Comparison of ENCODE assay signal across 9 cellular contexts in genomic region chr9:109411069-109411761, GRCh38.
DNase-seq lines count a peak whose midpoint lies in the region; ATAC-seq and TF ChIP-seq lines count a peak whose summit lies in the region.
"Had no signal": no experiment of that assay in that cellular context is flagged by ENCODE, and none has a peak within 500 bp of the region (broad histone marks: within the 10 kb centered on the region; RNA-seq: fewer than 3 reads in every experiment).

No MANE protein-coding gene starts in this region.

- POLR2A ChIA-PET in HEK293 (lab: Yijun Ruan, JAX) = interaction anchor here (1.2 kb wide), 1 partner anchor 17 kb away, joined by 3 read pairs; no protein-coding TSS in a partner anchor

- H3K9me3 ChIP-seq in HEK293 (ENCODE audit: control insufficient read depth, insufficient read depth, low read depth, low read length) = no peaks in the 10 kb centered on the region
- no peaks in the 10 kb centered on the region for H3K9me3 ChIP-seq in uterus

- peak overlapping the region in 4 of 6 donors; percentile 19 to 90 (median 84) for H3K27ac Mint-ChIP-seq in naive B cell

- H3K27ac ChIP-seq in HEK293 (ENCODE audit: extremely low read depth, low read depth, low read length) (no peak overlapping the region), uterus (no peak overlapping the region)

- H3K27me3 Mint-ChIP-seq in naive B cell = peaks cover 21 to 23% (median 22%) of the 10 kb centered on the region in 3 donors

- intact Hi-C loops in uterus (cut with DNase I; ENCODE audit: low total_unique reads) = no loop called here

- ATAC-seq in GM18909 (IDR thresholded peaks at IDR 0.05; ENCODE audit: poor library complexity, unreplicated experiment) (peak; percentile 70), HG03571 (IDR thresholded peaks at IDR 0.05; ENCODE audit: unreplicated experiment) (peak; percentile 80), naive B cell (ENCODE audit: low read depth in 2 of 2) (peak in 1 of 2 donors; percentile 24)

- CTCF ChIA-PET in HEK293 (lab: Yijun Ruan, JAX) = interaction anchor here (0.7 to 4.3 kb wide), 7 partner anchors 10 to 78 kb away, joined by 3 to 25 read pairs (median 3); no protein-coding TSS in a partner anchor

- H3K4me1 ChIP-seq in HEK293 (ENCODE audit: control insufficient read depth, insufficient read depth, low read length) (no peaks in the 10 kb centered on the region), uterus (no peaks in the 10 kb centered on the region)

- H3K9me3 Mint-ChIP-seq in naive B cell = no peaks in the 10 kb centered on the region

- H3K4me3 ChIP-seq in HEK293 (ENCODE audit: low read depth, low read length) (no peak overlapping the region), uterus (no peak overlapping the region)

- peaks cover 4 to 15% (median 7%) of the 10 kb centered on the region in 3 donors for H3K4me1 Mint-ChIP-seq in naive B cell

- no peak for TF ChIP-seq CTCF in HEK293 (tag by site-specific recombination; IDR thresholded peaks at IDR 0.05)
- TF ChIP-seq CTCF in uterus (IDR thresholded peaks at IDR 0.05) = no peak

- no peak for TF ChIP-seq POLR2A in uterus (IDR thresholded peaks at IDR 0.05)

- no peaks in the 10 kb centered on the region for H3K36me3 Mint-ChIP-seq in naive B cell

- H3K36me3 ChIP-seq in HEK293 (ENCODE audit: control insufficient read depth in 2 of 2, insufficient read depth in 1 of 2, low read length in 2 of 2) (peaks cover 0 to 53% of the 10 kb centered on the region in 2 experiments; a peak in 2 of 3 replicates), uterus (no peaks in the 10 kb centered on the region)

- no peaks in the 10 kb centered on the region for H3K27me3 ChIP-seq in uterus

- H3K4me3 Mint-ChIP-seq in naive B cell = peak overlapping the region in 1 of 8 donors; percentile 62

- DNase-seq in naive B cell (no peak), NCI-H1105 treated with DMSO at 0.1 percent for 48 hours (lab: John Stamatoyannopoulos, UW) (no peak), NCI-H82 (lab: John Stamatoyannopoulos, UW) (no peak), RKO (ENCODE audit: low spot score) (no peak), uterus (no peak)
- DNase-seq: activated CD8-positive, alpha-beta memory T cell treated with anti-CD3 and anti-CD28 coated beads, Interleukin-2, amount 50 U/mL, for 48 hours had no signal

TF ChIP-seq in HEK293, 187 proteins besides CTCF, POLR2A, EP300 and RAD21:
- TF ChIP-seq REST (tag by site-specific recombination; IDR thresholded peaks at IDR 0.05) = peak; percentile 52
- TF ChIP-seq ZBTB10 (tag by site-specific recombination; IDR thresholded peaks at IDR 0.05) = no peak
